ENCODE assay signal across 9 cellular contexts in the genomic region with DNA sequence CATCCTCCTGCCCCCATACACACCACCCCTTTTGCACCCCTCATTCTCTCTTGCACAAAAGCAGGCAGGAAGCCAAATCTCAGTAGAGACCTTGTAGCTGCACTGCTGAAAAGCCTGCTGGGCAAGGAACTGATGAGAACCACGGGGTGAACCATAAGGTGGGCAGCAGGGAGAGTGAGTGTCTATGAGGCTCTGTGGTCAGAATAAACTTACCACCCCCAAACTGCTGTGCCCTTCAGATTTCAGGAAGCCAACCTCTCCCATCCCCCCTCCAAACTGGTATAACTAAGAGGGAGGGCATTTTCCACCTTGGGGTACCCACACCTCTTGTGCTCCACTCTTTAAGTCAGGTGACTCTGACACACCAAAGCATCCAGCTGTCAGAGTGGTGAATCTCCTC.
"Had no signal": no experiment of that assay in that cellular context is flagged by ENCODE, and none has a peak within 500 bp of the region (broad histone marks: within the 10 kb centered on the region; RNA-seq: fewer than 3 reads in every experiment).

No MANE protein-coding gene starts in this region.

- H3K4me3 ChIP-seq: GM23248, GM23338, HAP-1 had no signal

- DNase-seq: GM23248, GOT3, H7, H9, HCEC 1CT, HFFc6 had no signal

- H3K9me3 ChIP-seq: HAP-1 had no signal

- H3K27ac ChIP-seq: GM23248 had no signal

- H3K9ac ChIP-seq: GM23248 had no signal

- H3K4me1 ChIP-seq: HAP-1 had no signal

- H3K4me2 ChIP-seq: GM23338 had no signal

- H2AFZ ChIP-seq: GM23248, GM23338 had no signal

- ATAC-seq: GM23338, HCT116 had no signal

- H3K36me3 ChIP-seq: HAP-1 had no signal
